ENCODE assay signal across 10 cellular contexts in genomic region chr11:65439331-65440181, GRCh38. TPM values are rescaled to one million over a fixed set of nuclear protein-coding genes. Genes with fewer than 3 reads are reported as not detected.
DNase-seq lines count a peak whose midpoint lies in the region; ATAC-seq and TF ChIP-seq lines count a peak whose summit lies in the region.
"Had no signal": no experiment of that assay in that cellular context is flagged by ENCODE, and none has a peak within 500 bp of the region (broad histone marks: within the 10 kb centered on the region; RNA-seq: fewer than 3 reads in every experiment).

No MANE protein-coding gene starts in this region.

- no peak overlapping the region for H3K18ac ChIP-seq in mesenchymal stem cell (ENCODE audit: low read depth in 1 of 2, low read length in 2 of 2)

- H3K9me3 ChIP-seq in body of pancreas (no peaks in the 10 kb centered on the region), mesenchymal stem cell (ENCODE audit: control insufficient read depth, low read length) (no peaks in the 10 kb centered on the region)

- DNase-seq in A172 (ENCODE audit: low spot score): peak; percentile 49
- DNase-seq in body of pancreas: no peak
- DNase-seq in mesenchymal stem cell: peak; percentile 76
- DNase-seq in KG1 (lab: John Stamatoyannopoulos, UW): no peak
- DNase-seq: aorta, NCI-H345 had no signal

- H3K4ac ChIP-seq in mesenchymal stem cell (ENCODE audit: low read depth in 1 of 2, low read length in 2 of 2): no peak overlapping the region

- H2BK5ac ChIP-seq in mesenchymal stem cell (ENCODE audit: low read depth, low read length, poor library complexity, severe bottlenecking): no peak overlapping the region

- H4K8ac ChIP-seq in mesenchymal stem cell (ENCODE audit: low read length): no peak overlapping the region

- no peak overlapping the region for H4K91ac ChIP-seq in mesenchymal stem cell (ENCODE audit: low read length)

- H3K36me3 ChIP-seq in KMS-11 (ENCODE audit: insufficient read depth): no peaks in the 10 kb centered on the region
- H3K36me3 ChIP-seq in body of pancreas (replicated peaks in 1 of 2; ENCODE audit: insufficient read depth in 1 of 2, low read depth in 2 of 2): peaks cover 4 to 27% of the 10 kb centered on the region in 2 donors
- peaks cover 41 to 78% of the 10 kb centered on the region in 2 experiments for H3K36me3 ChIP-seq in mesenchymal stem cell (ENCODE audit: control insufficient read depth in 1 of 2, insufficient read depth in 2 of 2, low read depth in 1 of 2, low read length in 2 of 2)

- no peak overlapping the region for H2BK12ac ChIP-seq in mesenchymal stem cell (ENCODE audit: low read length in 2 of 2)

- intact Hi-C loops in body of pancreas (cut with DNase I): no loop called here

- peaks cover 18% of the 10 kb centered on the region; the same call in 1 of the 2 replicates for H3K79me2 ChIP-seq in KMS-11 (ENCODE audit: insufficient read depth, low read depth)

- TF ChIP-seq CTCF in KMS-11 (conservative IDR thresholded peaks at IDR 0.05; ENCODE audit: low read depth, low read length): no peak
- no peak for TF ChIP-seq CTCF in body of pancreas (IDR thresholded peaks at IDR 0.05)

- H3K23ac ChIP-seq in mesenchymal stem cell (ENCODE audit: low read length in 2 of 2): no peak overlapping the region

- no peak overlapping the region for H3K14ac ChIP-seq in mesenchymal stem cell (ENCODE audit: low read length in 2 of 2)

- H3K27me3 ChIP-seq in KMS-11 (ENCODE audit: insufficient read depth, low read depth) (no peaks in the 10 kb centered on the region), body of pancreas (no peaks in the 10 kb centered on the region), mesenchymal stem cell (ENCODE audit: control insufficient read depth in 1 of 2, insufficient read depth in 1 of 2, low read length in 2 of 2) (no peaks in the 10 kb centered on the region)

- no peak overlapping the region for H2AK5ac ChIP-seq in mesenchymal stem cell (ENCODE audit: low read length, severe bottlenecking)

- no peak overlapping the region for H3K4me3 ChIP-seq in KMS-11 (IDR thresholded peaks at IDR 0.05; ENCODE audit: insufficient read depth, low read depth, low read length)
- H3K4me3 ChIP-seq in body of pancreas: no peak overlapping the region
- H3K4me3 ChIP-seq in mesenchymal stem cell (ENCODE audit: insufficient read depth in 1 of 2, low read depth in 1 of 2, low read length in 2 of 2): no peak overlapping the region

- H3K4me1 ChIP-seq in KMS-11 (ENCODE audit: low read depth, poor library complexity, severe bottlenecking) (peaks cover 83% of the 10 kb centered on the region), body of pancreas (peaks cover 82% of the 10 kb centered on the region), mesenchymal stem cell (ENCODE audit: control insufficient read depth, insufficient read depth, low read depth, low read length) (peaks cover 39% of the 10 kb centered on the region)

- no peak for TF ChIP-seq POLR2A in body of pancreas (IDR thresholded peaks at IDR 0.05)

- ATAC-seq in body of pancreas (no peak), GM18519 (IDR thresholded peaks at IDR 0.05; ENCODE audit: low FRiP score, unreplicated experiment) (no peak), HG03460 (IDR thresholded peaks at IDR 0.05; ENCODE audit: unreplicated experiment) (no peak), GM21737 (IDR thresholded peaks at IDR 0.05; ENCODE audit: unreplicated experiment) (no peak)

- H2BK15ac ChIP-seq in mesenchymal stem cell (ENCODE audit: low read depth, poor library complexity, severe bottlenecking): no peak overlapping the region

- H3K9ac ChIP-seq in KMS-11 (no peak overlapping the region; the same call in 1 of the 2 replicates), mesenchymal stem cell (ENCODE audit: low read length) (peak overlapping the region; percentile 80)

- H2AFZ ChIP-seq in KMS-11 (ENCODE audit: low read depth) (no peak overlapping the region), mesenchymal stem cell (ENCODE audit: low read depth, low read length) (no peak overlapping the region)

- H3K4me2 ChIP-seq in KMS-11: peak overlapping the region; percentile 6; the same call in 1 of the 2 replicates
- H3K4me2 ChIP-seq in mesenchymal stem cell (ENCODE audit: low read length, poor library complexity, severe bottlenecking): no peak overlapping the region

- H3K27ac ChIP-seq in KMS-11 (peak overlapping the region; percentile 33), body of pancreas (peak overlapping the region; percentile 6 to 66 (median 49)), mesenchymal stem cell (ENCODE audit: low read length, poor library complexity, severe bottlenecking) (peak overlapping the region; percentile 23)

- no peak overlapping the region for H2BK120ac ChIP-seq in mesenchymal stem cell (ENCODE audit: low read depth, low read length)

- H4K20me1 ChIP-seq in KMS-11 (ENCODE audit: insufficient read depth): no peaks in the 10 kb centered on the region

- WGBS in body of pancreas, 2 donors: 79 to 84% methylated on average over 7 of the region's 7 CpGs
- WGBS in mesenchymal stem cell: 92% methylated on average over 3 of the region's 7 CpGs

- H3K79me1 ChIP-seq in mesenchymal stem cell (replicated peaks; ENCODE audit: low read length, poor library complexity, severe bottlenecking): no peaks in the 10 kb centered on the region

RNA-seq across cellular contexts. Expression of gene NEAT1, which starts 17.0 kb away (rescaled TPM):
- 20.6 and 28.9 TPM in 2 replicates for total RNA-seq in A172 (2014; rRNA removed; shearing (Covaris generic))
- 100 to 1,000 TPM; 376 to 539 TPM for total RNA-seq in body of pancreas
- 51.2 TPM for polyA plus RNA-seq in mesenchymal stem cell (2013, experiment 1 of 2)
- 44.5 TPM for polyA plus RNA-seq in mesenchymal stem cell (2013, experiment 2 of 2)

RNA-seq across cellular contexts. Expression of gene FRMD8, which starts 53.1 kb away (rescaled TPM):
- 21.5 and 36.9 TPM in 2 replicates for total RNA-seq in A172 (2014; rRNA removed; shearing (Covaris generic))
- 10 to 100 TPM; 20.0 to 46.8 TPM for total RNA-seq in body of pancreas
- 24.6 TPM for polyA plus RNA-seq in mesenchymal stem cell (2013, experiment 1 of 2)
- polyA plus RNA-seq in mesenchymal stem cell (2013, experiment 2 of 2): 25.1 TPM

RNA-seq across cellular contexts. Expression of gene SLC25A45, which starts 57.1 kb away (rescaled TPM):
- 3.5 and 7.0 TPM in 2 replicates for total RNA-seq in A172 (2014; rRNA removed; shearing (Covaris generic))
- 10 to 100 TPM; 52.4 to 67.2 TPM for total RNA-seq in body of pancreas
- 2.2 TPM for polyA plus RNA-seq in mesenchymal stem cell (2013, experiment 1 of 2)
- polyA plus RNA-seq in mesenchymal stem cell (2013, experiment 2 of 2): 1.9 TPM

RNA-seq across cellular contexts. Expression of gene MALAT1, which starts 59.3 kb away (rescaled TPM):
- 1,067 and 1,084 TPM in 2 replicates for total RNA-seq in A172 (2014; rRNA removed; shearing (Covaris generic))
- over 10,000 TPM; 10,129 to 14,092 TPM for total RNA-seq in body of pancreas
- 972 TPM for polyA plus RNA-seq in mesenchymal stem cell (2013, experiment 1 of 2)
- polyA plus RNA-seq in mesenchymal stem cell (2013, experiment 2 of 2): 756 TPM

Comparison
In these comparisons a context has a peak if more than half of its experiments do, and no peak if none do; other contexts are left out.
1. DNase-seq: peak in A172 (single experiment) and mesenchymal stem cell (single experiment); none in body of pancreas (0 of 4) and KG1 (single experiment).
2. RNA of gene NEAT1, which starts 17.0 kb away (total RNA-seq): 376 to 539 TPM in body of pancreas; 20.6 to 28.9 TPM in A172; every median in the first group is over 10 times any median in the second.
3. Peak in every context shown above with its lines, with median percentiles within 50 percentile points of each other: H3K27ac ChIP-seq.